8 cellular contexts compared by ENCODE assay signal in the genomic region with DNA sequence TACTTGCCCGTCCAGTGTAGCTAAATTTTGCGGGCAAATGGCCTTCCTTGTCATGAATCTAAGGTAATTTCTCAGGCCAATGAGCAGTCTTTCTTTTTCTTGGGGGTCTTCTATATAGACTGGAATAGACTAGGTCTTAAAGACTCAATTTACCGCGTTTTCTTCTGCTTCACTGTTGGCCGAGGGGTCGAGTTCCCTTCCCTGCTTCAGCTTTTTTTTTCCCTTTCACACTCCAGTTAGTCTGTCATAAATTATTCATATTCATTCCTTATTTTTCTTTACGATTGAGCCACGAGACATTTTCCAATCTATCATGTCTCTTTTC. TPM values are rescaled to one million over a fixed set of nuclear protein-coding genes. Genes with fewer than 3 reads are reported as not detected.
DNase-seq lines count a peak whose midpoint lies in the region; ATAC-seq and TF ChIP-seq lines count a peak whose summit lies in the region.

No MANE protein-coding gene starts in this region.

- no peak for DNase-seq in H7
- DNase-seq in SW480 (ENCODE audit: low spot score), result peak; percentile 4
- DNase-seq in foreskin keratinocyte, result no peak
- DNase-seq in COLO829 (ENCODE audit: low spot score), result no peak
- no peak for DNase-seq in HuH-7 (ENCODE audit: low spot score)

- H3K27me3 ChIP-seq in H7 (ENCODE audit: control insufficient read depth, insufficient read depth, low read length), result peaks cover 23% of the 10 kb centered on the region
- H3K27me3 ChIP-seq in foreskin keratinocyte, result no peaks in the 10 kb centered on the region

- no peak for TF ChIP-seq CTCF in foreskin keratinocyte (conservative IDR thresholded peaks at IDR 0.05)

- ATAC-seq in foreskin keratinocyte, result no peak
- no peak for ATAC-seq in GM18861 (IDR thresholded peaks at IDR 0.05; ENCODE audit: unreplicated experiment)
- ATAC-seq in HG03520 (IDR thresholded peaks at IDR 0.05; ENCODE audit: unreplicated experiment), result no peak

- H3K4me1 ChIP-seq in foreskin keratinocyte, result peaks cover 9% of the 10 kb centered on the region

- H3K36me3 ChIP-seq in H7 (replicated peaks; ENCODE audit: control insufficient read depth, insufficient read depth, low read length), result no peaks in the 10 kb centered on the region

- H3K4me3 ChIP-seq in H7 (ENCODE audit: insufficient read depth, low read depth, low read length) (peak overlapping the region; percentile 93), skin epidermis (peak overlapping the region; percentile 61 to 99 (median 84))

- peak overlapping the region; percentile 37 for H3K27ac ChIP-seq in foreskin keratinocyte
- peak overlapping the region; percentile 32 to 89 (median 70) for H3K27ac ChIP-seq in skin epidermis

RNA-seq across cellular contexts. Expression of a gene that starts 0.3 kb away (rescaled TPM):
- total RNA-seq in H7 (2014; rRNA removed; shearing (Covaris generic)), result 10.3 and 12.1 TPM in 2 replicates
- total RNA-seq in foreskin keratinocyte, result 11.9 and 12.3 TPM in 2 replicates
- polyA plus RNA-seq in foreskin keratinocyte, result 4.4 and 5.4 TPM in 2 replicates

RNA-seq across cellular contexts. Expression of a gene that starts 1.2 kb away (rescaled TPM):
- 2.4 and 3.1 TPM in 2 replicates for total RNA-seq in H7 (2014; rRNA removed; shearing (Covaris generic))
- total RNA-seq in foreskin keratinocyte, result 3.4 and 5.3 TPM in 2 replicates
- 1.0 and 1.4 TPM in 2 replicates for polyA plus RNA-seq in foreskin keratinocyte

RNA-seq across cellular contexts. Expression of a gene that starts 12.0 kb away (rescaled TPM):
- 9.1 and 12.5 TPM in 2 replicates for total RNA-seq in H7 (2014; rRNA removed; shearing (Covaris generic))
- total RNA-seq in foreskin keratinocyte, result 11.9 and 12.3 TPM in 2 replicates
- polyA plus RNA-seq in foreskin keratinocyte, result 2.6 and 2.9 TPM in 2 replicates
